In genomic region chr13:33544308-33544707, GRCh38 we compare ENCODE assay signal across 9 cellular contexts.
A peak's percentile ranks its signal among the peaks of the same experiment; 100 is the strongest.
DNase-seq lines count a peak whose midpoint lies in the region; ATAC-seq, FAIRE-seq and TF ChIP-seq lines count a peak whose summit lies in the region.
"Had no signal": no experiment of that assay in that cellular context is flagged by ENCODE, and none has a peak within 500 bp of the region (broad histone marks: within the 10 kb centered on the region; RNA-seq: fewer than 3 reads in every experiment).

No MANE protein-coding gene starts in this region.

- no peaks in the 10 kb centered on the region for H3K27me3 Mint-ChIP-seq in activated T-cell treated with anti-CD3 and anti-CD28 coated beads, Interleukin-2, amount 50 U/mL, for 72 hours (ENCODE audit: low read depth)
- no peaks in the 10 kb centered on the region for H3K27me3 Mint-ChIP-seq in activated T-cell treated with anti-CD3 and anti-CD28 coated beads, Interleukin-2, amount 50 U/mL, for 4 hours (ENCODE audit: low read depth)
- H3K27me3 Mint-ChIP-seq in activated CD4-positive, alpha-beta memory T cell treated with anti-CD3 and anti-CD28 coated beads, Interleukin-2, amount 10 ng/mL, durations not matched to agents 7 days and 5 days: no peaks in the 10 kb centered on the region

- CTCF ChIA-PET in activated CD4-positive, alpha-beta memory T cell treated with anti-CD3 and anti-CD28 coated beads, Interleukin-2, amount 10 ng/mL, durations not matched to agents 7 days and 5 days (lab: Charles Lee): interaction anchor here (0.7 to 3.3 kb wide), 5 partner anchors 12 to 274 kb away, joined by 4 to 43 read pairs (median 9); partner anchors contain the start of gene RFC3
- CTCF ChIA-PET in HepG2 (lab: Yijun Ruan, JAX; ENCODE audit: low intra/inter-chr PET ratio, low total read pairs): interaction anchor here (2.7 kb wide), 1 partner anchor 179 kb away, joined by 13 read pairs; no protein-coding TSS in a partner anchor

- H3K4me2 ChIP-seq in HepG2 (ENCODE audit: low read depth, low read length): no peak overlapping the region; the same call in 1 of the 2 replicates

- BruUV-seq in HepG2 (replicated peaks; lab: Mats Ljungman, UMichigan): no TSS peak

- DNase-seq in activated T-cell treated with anti-CD3 and anti-CD28 coated beads, Interleukin-2, amount 50 U/mL, for 72 hours: no peak
- DNase-seq in activated T-cell treated with anti-CD3 and anti-CD28 coated beads, Interleukin-2, amount 50 U/mL, for 4 hours: no peak
- DNase-seq in activated CD4-positive, alpha-beta memory T cell treated with anti-CD3 and anti-CD28 coated beads, Interleukin-2, amount 10 ng/mL, durations not matched to agents 7 days and 5 days: no peak
- no peak for DNase-seq in HepG2 (ENCODE audit: low spot score)
- DNase-seq in thyroid gland: no peak
- no peak for DNase-seq in stimulated activated CD8-positive, alpha-beta memory T cell treated with anti-CD3 and anti-CD28 coated beads, Interleukin-4, amount 100 ng/mL, for 48 hours
- no peak for DNase-seq in 8988T
- DNase-seq: Caco-2 had no signal

- no peaks in the 10 kb centered on the region for H3K36me3 Mint-ChIP-seq in activated T-cell treated with anti-CD3 and anti-CD28 coated beads, Interleukin-2, amount 50 U/mL, for 72 hours (ENCODE audit: insufficient read depth in 2 of 2)
- H3K36me3 Mint-ChIP-seq in activated T-cell treated with anti-CD3 and anti-CD28 coated beads, Interleukin-2, amount 50 U/mL, for 4 hours (ENCODE audit: insufficient read depth): no peaks in the 10 kb centered on the region
- H3K36me3 Mint-ChIP-seq in activated CD4-positive, alpha-beta memory T cell treated with anti-CD3 and anti-CD28 coated beads, Interleukin-2, amount 10 ng/mL, durations not matched to agents 7 days and 5 days (ENCODE audit: low read depth): no peaks in the 10 kb centered on the region

- H3K27ac ChIP-seq in HepG2 (ENCODE audit: extremely low read length, insufficient read depth, low read length): peak overlapping the region; percentile 99
- H3K27ac ChIP-seq in thyroid gland: peak overlapping the region in 2 of 3 donors; percentile 96 to 98

- TF ChIP-seq RAD21 in HepG2 (CRISPR knock-in tag; IDR thresholded peaks at IDR 0.05): no peak

- H3K9me3 Mint-ChIP-seq in activated T-cell treated with anti-CD3 and anti-CD28 coated beads, Interleukin-2, amount 50 U/mL, for 72 hours: peaks cover 2 to 3% of the 10 kb centered on the region in 2 donors
- no peaks in the 10 kb centered on the region for H3K9me3 Mint-ChIP-seq in activated T-cell treated with anti-CD3 and anti-CD28 coated beads, Interleukin-2, amount 50 U/mL, for 4 hours
- H3K9me3 Mint-ChIP-seq in activated CD4-positive, alpha-beta memory T cell treated with anti-CD3 and anti-CD28 coated beads, Interleukin-2, amount 10 ng/mL, durations not matched to agents 7 days and 5 days: peaks cover 5% of the 10 kb centered on the region

- POLR2A ChIA-PET in activated CD4-positive, alpha-beta memory T cell treated with anti-CD3 and anti-CD28 coated beads, Interleukin-2, amount 10 ng/mL, durations not matched to agents 7 days and 5 days (lab: Charles Lee): interaction anchor here (1.3 to 4.0 kb wide), 8 partner anchors 11 to 1229 kb away, joined by 3 to 48 read pairs (median 24); partner anchors contain the start of genes BRCA2, RFC3 and ZAR1L
- POLR2A ChIA-PET in HepG2 (lab: Yijun Ruan, JAX): interaction anchor here (0.7 to 2.0 kb wide), 5 partner anchors 66 to 179 kb away, joined by 4 to 27 read pairs (median 4); no protein-coding TSS in a partner anchor

- intact Hi-C loops in HepG2 (cut with micrococcal nuclease; ENCODE audit: unreplicated experiment): loop anchor here (5.0 kb wide), 1 partner anchor 273 kb away; the partner anchor contains the start of gene RFC3
- intact Hi-C loops in thyroid gland (cut with DNase I): loop anchor here (5.0 to 10.0 kb wide), 3 partner anchors 178 to 957 kb away; partner anchors contain the start of gene PDS5B

- H3K27me3 ChIP-seq in HepG2 (ENCODE audit: control insufficient read depth in 1 of 2, insufficient read depth in 2 of 2, low read length in 2 of 2) (no peaks in the 10 kb centered on the region; a peak in 1 of 5 replicates), thyroid gland (no peaks in the 10 kb centered on the region)

- TF ChIP-seq CTCF in HepG2 (CRISPR knock-in tag; IDR thresholded peaks at IDR 0.05) (no peak), thyroid gland (IDR thresholded peaks at IDR 0.05) (no peak)

- peak overlapping the region; percentile 100 for H3K27ac Mint-ChIP-seq in activated T-cell treated with anti-CD3 and anti-CD28 coated beads, Interleukin-2, amount 50 U/mL, for 72 hours
- peak overlapping the region; percentile 99 for H3K27ac Mint-ChIP-seq in activated CD4-positive, alpha-beta memory T cell treated with anti-CD3 and anti-CD28 coated beads, Interleukin-2, amount 10 ng/mL, durations not matched to agents 7 days and 5 days

- H3K9me3 ChIP-seq in HepG2 (ENCODE audit: low read length): no peaks in the 10 kb centered on the region
- no peaks in the 10 kb centered on the region for H3K9me3 ChIP-seq in thyroid gland
- H3K9me3 ChIP-seq: Caco-2 had no signal

- H3K4me1 Mint-ChIP-seq in activated T-cell treated with anti-CD3 and anti-CD28 coated beads, Interleukin-2, amount 50 U/mL, for 72 hours (ENCODE audit: low read depth): peaks cover 46% of the 10 kb centered on the region
- H3K4me1 Mint-ChIP-seq in activated T-cell treated with anti-CD3 and anti-CD28 coated beads, Interleukin-2, amount 50 U/mL, for 4 hours (ENCODE audit: low read depth): peaks cover 48% of the 10 kb centered on the region
- H3K4me1 Mint-ChIP-seq in activated CD4-positive, alpha-beta memory T cell treated with anti-CD3 and anti-CD28 coated beads, Interleukin-2, amount 10 ng/mL, durations not matched to agents 7 days and 5 days: peaks cover 33% of the 10 kb centered on the region

- no peak overlapping the region for H2AFZ ChIP-seq in HepG2 (ENCODE audit: low read length)

- TF ChIP-seq EP300 in HepG2 (IDR thresholded peaks at IDR 0.05; ENCODE audit: low read depth in 2 of 2, low read length in 2 of 2) (no peak), HepG2 (CRISPR knock-in tag; IDR thresholded peaks at IDR 0.05; ENCODE audit: borderline replicate concordance) (no peak)

- in situ Hi-C loops in HepG2 (cut with HindIII; ENCODE audit: extremely low pct_ligation_motif_present, low pct_unique_long_range_greater_than_20kb): loop anchor here (5.0 to 25.0 kb wide), 3 partner anchors 178 to 957 kb away; partner anchors contain the start of gene PDS5B

- no peak for FAIRE-seq in HepG2 (lab: Jason Lieb, UNC)

- WGBS in HepG2 (ENCODE audit: low lambda C conversion rate): 93% methylated on average over 3 of the region's 3 CpGs
- WGBS in thyroid gland, 2 donors: 83 to 86% methylated on average over 3 of the region's 3 CpGs

- no peaks in the 10 kb centered on the region for H3K36me3 ChIP-seq in HepG2 (replicated peaks in 1 of 2; ENCODE audit: control insufficient read depth in 1 of 2, insufficient read depth in 2 of 2, low read length in 2 of 2)
- H3K36me3 ChIP-seq in thyroid gland: no peaks in the 10 kb centered on the region

- peak overlapping the region; percentile 91 to 95 for H3K4me3 Mint-ChIP-seq in activated T-cell treated with anti-CD3 and anti-CD28 coated beads, Interleukin-2, amount 50 U/mL, for 72 hours
- no peak overlapping the region for H3K4me3 Mint-ChIP-seq in activated T-cell treated with anti-CD3 and anti-CD28 coated beads, Interleukin-2, amount 50 U/mL, for 4 hours
- peak overlapping the region; percentile 76 for H3K4me3 Mint-ChIP-seq in activated CD4-positive, alpha-beta memory T cell treated with anti-CD3 and anti-CD28 coated beads, Interleukin-2, amount 10 ng/mL, durations not matched to agents 7 days and 5 days

- peak overlapping the region; percentile 96; the same call in 1 of the 2 replicates for H3K9ac ChIP-seq in HepG2 (ENCODE audit: insufficient read depth, low read depth, low read length)

- TF ChIP-seq POLR2A in HepG2 (IDR thresholded peaks at IDR 0.05; ENCODE audit: insufficient read depth in 1 of 2, low read depth in 2 of 2, low read length in 2 of 2): no peak
- no peak for TF ChIP-seq POLR2A in thyroid gland (IDR thresholded peaks at IDR 0.05)

- no peak overlapping the region for H3K4me3 ChIP-seq in HepG2 (replicated peaks in 1 of 3; ENCODE audit: insufficient read depth in 1 of 3, low read depth in 2 of 3, low read length in 3 of 3)
- H3K4me3 ChIP-seq in thyroid gland (replicated peaks in 1 of 3): no peak overlapping the region

- no peak for ATAC-seq in activated T-cell treated with anti-CD3 and anti-CD28 coated beads, Interleukin-2, amount 50 U/mL, for 72 hours (replicated peaks in 1 of 2)
- no peak for ATAC-seq in activated T-cell treated with anti-CD3 and anti-CD28 coated beads, Interleukin-2, amount 50 U/mL, for 4 hours
- ATAC-seq in HepG2: no peak
- ATAC-seq in GM18873 (IDR thresholded peaks at IDR 0.05; ENCODE audit: low FRiP score, unreplicated experiment): no peak

- H4K20me1 ChIP-seq in HepG2 (ENCODE audit: insufficient read depth, low read length): no peaks in the 10 kb centered on the region

- no peaks in the 10 kb centered on the region for H3K79me2 ChIP-seq in HepG2 (ENCODE audit: insufficient read depth, low read length)

- H3K4me1 ChIP-seq in HepG2 (ENCODE audit: insufficient read depth, low read length): peaks cover 36% of the 10 kb centered on the region
- H3K4me1 ChIP-seq in thyroid gland: peaks cover 13 to 18% of the 10 kb centered on the region in 2 donors

TF ChIP-seq in HepG2, 621 proteins besides CTCF, POLR2A, EP300 and RAD21 (continues in another document):
- no peak for TF ChIP-seq SNRNP70 (IDR thresholded peaks at IDR 0.05; ENCODE audit: low read depth, low read length)
- no peak for TF ChIP-seq RFX1 (IDR thresholded peaks at IDR 0.05)
- TF ChIP-seq ZNF260 (CRISPR knock-in tag; IDR thresholded peaks at IDR 0.05; ENCODE audit: borderline replicate concordance, low read depth): no peak
- no peak for TF ChIP-seq ZNF451 (CRISPR knock-in tag; IDR thresholded peaks at IDR 0.05)
- TF ChIP-seq MZF1 (CRISPR knock-in tag; IDR thresholded peaks at IDR 0.05; ENCODE audit: borderline replicate concordance): no peak
- no peak for TF ChIP-seq GMEB1 (CRISPR knock-in tag; IDR thresholded peaks at IDR 0.05; ENCODE audit: borderline replicate concordance)
- no peak for TF ChIP-seq CREBL2 (CRISPR knock-in tag; IDR thresholded peaks at IDR 0.05; ENCODE audit: borderline replicate concordance)
